Comparison of ENCODE assay signal across 17 cellular contexts in genomic region chr20:52178691-52179090, GRCh38.
"Had no signal": no experiment of that assay in that cellular context is flagged by ENCODE, and none has a peak within 500 bp of the region (broad histone marks: within the 10 kb centered on the region; RNA-seq: fewer than 3 reads in every experiment).

No MANE protein-coding gene starts in this region.

- DNase-seq: colonic mucosa; dermis blood vessel endothelial cell; foreskin keratinocyte; kidney; left cardiac atrium; left ventricle myocardium inferior; mesenchymal stem cell; naive B cell; posterior cingulate gyrus; sigmoid colon; small intestine; stimulated activated CD4-positive, alpha-beta T cell treated with anti-CD3 and anti-CD28 coated beads, Interleukin-12 subunit alpha, Interleukin-12 subunit beta, amount 100 ng/mL, for 4 hours; stomach; substantia nigra; transverse colon had no signal

- H3K4me3 ChIP-seq: colonic mucosa, left ventricle myocardium inferior, lung, sigmoid colon, stomach, thoracic aorta, transverse colon had no signal

- H3K27ac ChIP-seq: colonic mucosa, foreskin keratinocyte, left ventricle myocardium inferior, sigmoid colon, stomach, thoracic aorta, transverse colon had no signal

- H3K27me3 Mint-ChIP-seq: naive B cell had no signal

- H3K27me3 ChIP-seq: colonic mucosa, foreskin keratinocyte, sigmoid colon, stomach, transverse colon had no signal

- H3K4me1 ChIP-seq: colonic mucosa, foreskin keratinocyte, left ventricle myocardium inferior, sigmoid colon, stomach, transverse colon had no signal

- ATAC-seq: foreskin keratinocyte, left cardiac atrium had no signal

- H3K36me3 ChIP-seq: colonic mucosa had no signal
